ENCODE assay signal across 18 cellular contexts in the genomic region with DNA sequence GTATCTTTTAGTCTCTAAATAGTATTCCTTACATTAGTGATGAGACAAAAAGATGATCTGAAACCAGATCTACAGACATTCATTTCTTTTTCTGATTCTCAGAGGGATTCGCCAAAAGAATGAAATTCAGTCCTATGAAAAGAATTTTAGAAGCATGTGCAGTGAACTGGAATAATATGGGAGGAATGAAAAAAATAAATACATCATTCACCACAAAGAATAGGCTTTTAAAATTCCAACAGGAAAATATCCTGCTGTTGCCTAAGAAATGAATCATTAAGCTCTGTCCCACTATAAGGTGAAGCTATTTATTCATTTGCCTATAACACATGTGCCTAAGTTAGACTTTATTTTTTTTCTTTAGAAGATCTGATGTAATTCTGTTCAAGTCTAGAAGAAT.
DNase-seq lines count a peak whose midpoint lies in the region; ATAC-seq, FAIRE-seq and TF ChIP-seq lines count a peak whose summit lies in the region.
"Had no signal": no experiment of that assay in that cellular context is flagged by ENCODE, and none has a peak within 500 bp of the region (broad histone marks: within the 10 kb centered on the region; RNA-seq: fewer than 3 reads in every experiment).

No MANE protein-coding gene starts in this region.

- DNase-seq in AG09319 (ENCODE audit: extremely low read depth, low read depth) (peak; percentile 69), HT1080 (ENCODE audit: low read depth) (peak; percentile 61), bronchial epithelial cell (ENCODE audit: low read depth) (peak; percentile 15), myocyte (ENCODE audit: low read depth) (peak; percentile 26), pons (ENCODE audit: low spot score) (no peak), H9 (no peak), Ammon's horn (ENCODE audit: low spot score) (no peak)
- DNase-seq: activated CD4-positive, alpha-beta T cell treated with anti-CD3 and anti-CD28 coated beads for 36 hours; activated T-cell treated with anti-CD3 and anti-CD28 coated beads for 4 hours; CD4-positive, CD25-positive, alpha-beta regulatory T cell; foreskin melanocyte; GF-D8; Karpas-422; midbrain; NCI-H510A; T-helper 2 cell had no signal

- peaks cover under 1% of the 10 kb centered on the region for H3K4me1 ChIP-seq in H9 (ENCODE audit: insufficient read depth, low read length)

- no peak overlapping the region for H3K4me3 Mint-ChIP-seq in H9
- H3K4me3 Mint-ChIP-seq: activated CD4-positive, alpha-beta T cell treated with anti-CD3 and anti-CD28 coated beads for 36 hours; CD4-positive, CD25-positive, alpha-beta regulatory T cell had no signal

- no peak overlapping the region for H3K56ac ChIP-seq in H9 (ENCODE audit: insufficient read length, low read depth, low read length)

- no peak overlapping the region for H2BK12ac ChIP-seq in H9 (ENCODE audit: insufficient read length, low read depth, low read length)

- H3K18ac ChIP-seq in H9 (ENCODE audit: insufficient read length, low read depth, low read length), result no peak overlapping the region

- H3K9ac ChIP-seq in H9 (ENCODE audit: extremely low read depth, insufficient read length, low read length), result no peak overlapping the region

- no peak for TF ChIP-seq CTCF in AG09319 (IDR thresholded peaks at IDR 0.05; ENCODE audit: low read depth, low read length)
- TF ChIP-seq CTCF in bronchial epithelial cell (IDR thresholded peaks at IDR 0.05; ENCODE audit: insufficient read depth, low read length, severe bottlenecking), result no peak
- no peak for TF ChIP-seq CTCF in H9 (conservative IDR thresholded peaks at IDR 0.05)

- no peaks in the 10 kb centered on the region for H3K79me2 ChIP-seq in H9 (ENCODE audit: insufficient read depth, low read length)

- no peak overlapping the region for H4K8ac ChIP-seq in H9 (replicated peaks; ENCODE audit: insufficient read length, low read depth, low read length)

- ATAC-seq in GM21515 (IDR thresholded peaks at IDR 0.05; ENCODE audit: unreplicated experiment), result no peak
- ATAC-seq: activated CD4-positive, alpha-beta T cell treated with anti-CD3 and anti-CD28 coated beads for 36 hours had no signal

- no peaks in the 10 kb centered on the region for H3K79me1 ChIP-seq in H9 (ENCODE audit: insufficient read depth, low read depth, low read length, poor library complexity, severe bottlenecking)

- H2BK120ac ChIP-seq in H9 (ENCODE audit: low read depth, low read length, poor library complexity, severe bottlenecking), result no peak overlapping the region

- H3K27ac ChIP-seq in H9 (ENCODE audit: insufficient read length, low read depth, low read length), result no peak overlapping the region
- H3K27ac ChIP-seq: thoracic aorta had no signal

- no peaks in the 10 kb centered on the region; the same call in 1 of the 2 replicates for H3K27me3 Mint-ChIP-seq in H9 (ENCODE audit: low read depth)
- H3K27me3 Mint-ChIP-seq: CD4-positive, CD25-positive, alpha-beta regulatory T cell had no signal

- H3K9me3 ChIP-seq in H9 (ENCODE audit: control insufficient read depth, low read depth, low read length), result no peaks in the 10 kb centered on the region
- H3K9me3 ChIP-seq: thoracic aorta had no signal

- no peak overlapping the region for H3K14ac ChIP-seq in H9 (ENCODE audit: insufficient read depth, low read length)

- no peak overlapping the region for H3K27ac Mint-ChIP-seq in H9
- H3K27ac Mint-ChIP-seq: activated CD4-positive, alpha-beta T cell treated with anti-CD3 and anti-CD28 coated beads for 36 hours; CD4-positive, CD25-positive, alpha-beta regulatory T cell had no signal

- H3K23me2 ChIP-seq in H9 (ENCODE audit: insufficient read length, low read depth, low read length, poor library complexity, severe bottlenecking), result no peaks in the 10 kb centered on the region

- H3K4me3 ChIP-seq in bronchial epithelial cell (ENCODE audit: low read depth, low read length), result no peak overlapping the region
- H3K4me3 ChIP-seq: thoracic aorta had no signal

- H2AK5ac ChIP-seq in H9 (ENCODE audit: insufficient read length, low read length), result no peak overlapping the region

- H3K23ac ChIP-seq in H9 (ENCODE audit: insufficient read length, low read depth, low read length), result no peak overlapping the region

- H4K20me1 ChIP-seq in H9 (ENCODE audit: control insufficient read depth, insufficient read depth, insufficient read length), result no peaks in the 10 kb centered on the region

- FAIRE-seq in bronchial epithelial cell (lab: Jason Lieb, UNC), result no peak

- no peaks in the 10 kb centered on the region for H3K36me3 ChIP-seq in bronchial epithelial cell (ENCODE audit: control insufficient read depth, insufficient read depth, low read length)
- H3K36me3 ChIP-seq: thoracic aorta had no signal

- H3K4ac ChIP-seq in H9 (ENCODE audit: low read depth, low read length), result no peak overlapping the region

- H3K4me2 ChIP-seq in H9 (ENCODE audit: insufficient read depth, insufficient read length, low read length), result no peak overlapping the region

- no peak overlapping the region for H2AFZ ChIP-seq in H9 (ENCODE audit: low read length)

- no CpG with 5 or more reads among the region's 1 CpG for WGBS in H9 (ENCODE audit: extremely low coverage, insufficient read length, low lambda C conversion rate)

- H3K4me1 Mint-ChIP-seq in H9, result peaks cover 2 to 4% of the 10 kb centered on the region in 2 experiments
- H3K4me1 Mint-ChIP-seq: CD4-positive, CD25-positive, alpha-beta regulatory T cell had no signal

- H3K9me3 Mint-ChIP-seq in H9, result no peaks in the 10 kb centered on the region
- H3K9me3 Mint-ChIP-seq: CD4-positive, CD25-positive, alpha-beta regulatory T cell had no signal

- H2BK5ac ChIP-seq in H9 (ENCODE audit: insufficient read length, low read length), result no peak overlapping the region

- H2BK20ac ChIP-seq in H9 (ENCODE audit: low read depth, low read length, poor library complexity, severe bottlenecking), result no peak overlapping the region

- H4K5ac ChIP-seq in H9 (ENCODE audit: insufficient read length, low read depth, low read length), result no peak overlapping the region

- no peaks in the 10 kb centered on the region for H3K27me3 ChIP-seq in bronchial epithelial cell (ENCODE audit: control insufficient read depth, insufficient read depth, low read length)
- no peaks in the 10 kb centered on the region for H3K27me3 ChIP-seq in H9 (ENCODE audit: insufficient read depth, low read length)

- no peak overlapping the region for H4K91ac ChIP-seq in H9 (ENCODE audit: insufficient read length, low read depth, low read length)

- no peak overlapping the region for H3T11ph ChIP-seq in H9 (ENCODE audit: low read length)

- no peaks in the 10 kb centered on the region for H3K36me3 Mint-ChIP-seq in H9 (ENCODE audit: insufficient read depth in 1 of 3, low read depth in 3 of 3)
- H3K36me3 Mint-ChIP-seq: CD4-positive, CD25-positive, alpha-beta regulatory T cell had no signal

- no peak overlapping the region for H2BK15ac ChIP-seq in H9 (ENCODE audit: low read depth, low read length)

Comparison
In these comparisons a context has a peak if more than half of its experiments do, and no peak if none do; other contexts are left out.
1. DNase-seq: peak in AG09319 (single experiment), HT1080 (single experiment), bronchial epithelial cell (single experiment) and myocyte (single experiment); none in pons (single experiment), H9 (single experiment) and Ammon's horn (single experiment).